1 cellular context compared by ENCODE assay signal in the genomic region with DNA sequence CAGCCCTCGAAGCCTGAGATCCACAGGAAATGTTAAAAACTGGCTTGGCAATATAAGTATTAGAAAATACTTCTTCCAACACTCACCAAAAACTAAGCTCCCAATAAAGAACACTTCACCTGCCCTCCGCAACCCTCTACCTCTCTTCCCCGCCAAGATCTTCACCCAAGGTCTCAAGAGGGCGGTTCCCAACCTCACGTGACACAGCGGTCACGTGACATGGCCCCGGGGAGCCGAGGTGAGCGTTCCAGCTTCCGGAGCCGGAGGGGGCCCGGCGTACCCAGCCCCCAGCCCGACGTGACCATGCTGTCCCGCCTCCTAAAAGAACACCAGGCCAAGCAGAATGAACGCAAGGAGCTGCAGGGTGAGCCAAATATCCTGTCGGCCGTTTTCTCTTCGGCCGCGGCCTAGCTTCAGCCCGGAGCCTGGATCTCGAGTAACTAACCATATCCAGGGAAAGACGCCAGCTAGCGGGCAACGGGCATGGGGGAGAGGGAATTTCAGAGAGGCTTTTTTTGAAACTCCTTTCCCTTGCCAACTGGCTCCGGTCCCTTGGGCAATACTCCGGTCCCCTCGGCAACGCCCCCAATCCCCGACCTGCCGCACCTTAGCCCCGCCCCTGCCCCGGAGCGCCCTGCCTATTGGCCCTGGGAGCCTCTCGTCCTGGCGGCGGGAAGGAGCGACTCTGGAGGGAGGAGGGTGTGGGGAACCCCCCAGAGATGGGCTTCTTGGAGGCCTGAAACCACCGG.
TF ChIP-seq lines count a peak whose summit lies in the region.

A gene (plus strand): TSS at position 214 of the 749 bp plus-strand sequence. CDS start 6 bp downstream, at position 220.

TF ChIP-seq in A549, 52 proteins besides CTCF, POLR2A, EP300 and RAD21 (continued from another document):
- TF ChIP-seq BHLHE40 (IDR thresholded peaks at IDR 0.05; ENCODE audit: low read depth, low read length) (peak; percentile 71), GATA3 (IDR thresholded peaks at IDR 0.05; ENCODE audit: borderline replicate concordance) (no peak; the same call in 1 of the 2 replicates), POLR2AphosphoS2 (conservative IDR thresholded peaks at IDR 0.05; ENCODE audit: low read length) (no peak), JUN (IDR thresholded peaks at IDR 0.05) (peak; percentile 58 to 77; a peak in 2 of 5 replicates), ZFP36 (IDR thresholded peaks at IDR 0.05; ENCODE audit: borderline replicate concordance, partially characterized antibody) (peak; percentile 1), FOSL2 (IDR thresholded peaks at IDR 0.05) (no peak), FOSL2 (CRISPR knock-in tag; IDR thresholded peaks at IDR 0.05) (peak; percentile 59), HEYL (CRISPR knock-in tag; IDR thresholded peaks at IDR 0.05) (0 out of 2 replicates have a peak, but pooled peaks have one; percentile 47), KDM5A (IDR thresholded peaks at IDR 0.05) (peak; percentile 86), HOXB5 (CRISPR knock-in tag; IDR thresholded peaks at IDR 0.05) (peak; percentile 79; the same call in 1 of the 2 replicates), HOXB13 (CRISPR knock-in tag; IDR thresholded peaks at IDR 0.05; ENCODE audit: low read depth) (peak; percentile 43; the same call in 1 of the 2 replicates), FOXS1 (CRISPR knock-in tag; IDR thresholded peaks at IDR 0.05) (peak; percentile 85; the same call in 1 of the 2 replicates), ZSCAN20 (CRISPR knock-in tag; IDR thresholded peaks at IDR 0.05) (peak; percentile 60; the same call in 1 of the 2 replicates), CHD2 (IDR thresholded peaks at IDR 0.05; ENCODE audit: low read length, partially characterized antibody) (no peak), FOSB (CRISPR knock-in tag; IDR thresholded peaks at IDR 0.05) (no peak; the same call in 1 of the 2 replicates), NPAS2 (CRISPR knock-in tag; IDR thresholded peaks at IDR 0.05; ENCODE audit: borderline replicate concordance) (peak; percentile 54; the same call in 1 of the 2 replicates), CBX8 (IDR thresholded peaks at IDR 0.05) (no peak)
- TF ChIP-seq, protein P1, sequence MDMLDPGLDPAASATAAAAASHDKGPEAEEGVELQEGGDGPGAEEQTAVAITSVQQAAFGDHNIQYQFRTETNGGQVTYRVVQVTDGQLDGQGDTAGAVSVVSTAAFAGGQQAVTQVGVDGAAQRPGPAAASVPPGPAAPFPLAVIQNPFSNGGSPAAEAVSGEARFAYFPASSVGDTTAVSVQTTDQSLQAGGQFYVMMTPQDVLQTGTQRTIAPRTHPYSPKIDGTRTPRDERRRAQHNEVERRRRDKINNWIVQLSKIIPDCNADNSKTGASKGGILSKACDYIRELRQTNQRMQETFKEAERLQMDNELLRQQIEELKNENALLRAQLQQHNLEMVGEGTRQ (IDR thresholded peaks at IDR 0.05) = peak; percentile 100
- TF ChIP-seq, protein P2, sequence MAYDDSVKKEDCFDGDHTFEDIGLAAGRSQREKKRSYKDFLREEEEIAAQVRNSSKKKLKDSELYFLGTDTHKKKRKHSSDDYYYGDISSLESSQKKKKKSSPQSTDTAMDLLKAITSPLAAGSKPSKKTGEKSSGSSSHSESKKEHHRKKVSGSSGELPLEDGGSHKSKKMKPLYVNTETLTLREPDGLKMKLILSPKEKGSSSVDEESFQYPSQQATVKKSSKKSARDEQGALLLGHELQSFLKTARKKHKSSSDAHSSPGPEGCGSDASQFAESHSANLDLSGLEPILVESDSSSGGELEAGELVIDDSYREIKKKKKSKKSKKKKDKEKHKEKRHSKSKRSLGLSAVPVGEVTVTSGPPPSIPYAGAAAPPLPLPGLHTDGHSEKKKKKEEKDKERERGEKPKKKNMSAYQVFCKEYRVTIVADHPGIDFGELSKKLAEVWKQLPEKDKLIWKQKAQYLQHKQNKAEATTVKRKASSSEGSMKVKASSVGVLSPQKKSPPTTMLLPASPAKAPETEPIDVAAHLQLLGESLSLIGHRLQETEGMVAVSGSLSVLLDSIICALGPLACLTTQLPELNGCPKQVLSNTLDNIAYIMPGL (CRISPR knock-in tag; IDR thresholded peaks at IDR 0.05; ENCODE audit: borderline replicate concordance) = peak; percentile 80; the same call in 1 of the 2 replicates
- TF ChIP-seq, protein P3, sequence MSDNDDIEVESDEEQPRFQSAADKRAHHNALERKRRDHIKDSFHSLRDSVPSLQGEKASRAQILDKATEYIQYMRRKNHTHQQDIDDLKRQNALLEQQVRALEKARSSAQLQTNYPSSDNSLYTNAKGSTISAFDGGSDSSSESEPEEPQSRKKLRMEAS (IDR thresholded peaks at IDR 0.05) = peak; percentile 93
- TF ChIP-seq, protein P4, sequence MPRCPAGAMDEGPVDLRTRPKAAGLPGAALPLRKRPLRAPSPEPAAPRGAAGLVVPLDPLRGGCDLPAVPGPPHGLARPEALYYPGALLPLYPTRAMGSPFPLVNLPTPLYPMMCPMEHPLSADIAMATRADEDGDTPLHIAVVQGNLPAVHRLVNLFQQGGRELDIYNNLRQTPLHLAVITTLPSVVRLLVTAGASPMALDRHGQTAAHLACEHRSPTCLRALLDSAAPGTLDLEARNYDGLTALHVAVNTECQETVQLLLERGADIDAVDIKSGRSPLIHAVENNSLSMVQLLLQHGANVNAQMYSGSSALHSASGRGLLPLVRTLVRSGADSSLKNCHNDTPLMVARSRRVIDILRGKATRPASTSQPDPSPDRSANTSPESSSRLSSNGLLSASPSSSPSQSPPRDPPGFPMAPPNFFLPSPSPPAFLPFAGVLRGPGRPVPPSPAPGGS (IDR thresholded peaks at IDR 0.05) = no peak
